In genomic region chr12:131893605-131894312, GRCh38 we compare ENCODE assay signal across 8 cellular contexts. TPM values are rescaled to one million over a fixed set of nuclear protein-coding genes. Genes with fewer than 3 reads are reported as not detected.
A peak's percentile ranks its signal among the peaks of the same experiment; 100 is the strongest.
DNase-seq lines count a peak whose midpoint lies in the region; ATAC-seq and TF ChIP-seq lines count a peak whose summit lies in the region.

No MANE protein-coding gene starts in this region.

- no peaks in the 10 kb centered on the region for H3K9me3 Mint-ChIP-seq in CD8-positive, alpha-beta T cell
- H3K9me3 Mint-ChIP-seq in IgD-negative memory B cell = no peaks in the 10 kb centered on the region
- no peaks in the 10 kb centered on the region for H3K9me3 Mint-ChIP-seq in progenitor cell of endocrine pancreas (ENCODE audit: low read depth)

- H3K27ac Mint-ChIP-seq in CD8-positive, alpha-beta T cell = peak overlapping the region; percentile 18
- peak overlapping the region; percentile 13 to 27 (median 21) for H3K27ac Mint-ChIP-seq in IgD-negative memory B cell
- H3K27ac Mint-ChIP-seq in progenitor cell of endocrine pancreas = no peak overlapping the region

- no peak overlapping the region for H3K27ac ChIP-seq in CD8-positive, alpha-beta T cell (ENCODE audit: low read depth, low read length)
- peak overlapping the region in 47 of 59 donors; percentile 15 to 98 (median 69) for H3K27ac ChIP-seq in dorsolateral prefrontal cortex

- H3K4me3 Mint-ChIP-seq in CD8-positive, alpha-beta T cell = peak overlapping the region; percentile 71
- H3K4me3 Mint-ChIP-seq in IgD-negative memory B cell (peak overlapping the region; percentile 27 to 79 (median 50)), progenitor cell of endocrine pancreas (ENCODE audit: low read depth) (peak overlapping the region; percentile 35)

- intact Hi-C loops in CD8-positive, alpha-beta T cell (cut with DNase I, micrococcal nuclease) = loop anchor here (1.0 to 5.0 kb wide), 3 partner anchors 36 to 299 kb away; partner anchors contain the start of genes EP400 (in 2 of the 2) and PUS1 (in 2 of the 2)
- intact Hi-C loops in dorsolateral prefrontal cortex (cut with DNase I) = loop anchor here in 1 of 2 donors (10.0 kb wide), 1 partner anchor 601 kb away; the partner anchor contains the start of gene FBRSL1

- no peak for DNase-seq in CD8-positive, alpha-beta T cell
- DNase-seq in dorsolateral prefrontal cortex (peak in 1 of 10 donors; percentile 41), progenitor cell of endocrine pancreas (ENCODE audit: low spot score, unreplicated experiment) (no peak), HPDE6-E6E7 (ENCODE audit: extremely low spot score) (no peak), NOMO-1 treated with dmso at 0.1 percent for 144 hours (lab: John Stamatoyannopoulos, UW; ENCODE audit: unreplicated experiment) (no peak), GDM1 (lab: John Stamatoyannopoulos, UW) (no peak)

- no peak for TF ChIP-seq CTCF in CD8-positive, alpha-beta T cell (IDR thresholded peaks at IDR 0.05)
- TF ChIP-seq CTCF in dorsolateral prefrontal cortex (IDR thresholded peaks at IDR 0.05 in 54 of 56, conservative IDR thresholded peaks at IDR 0.05 in 2 of 56; ENCODE audit: low read depth in 1 of 56, partially characterized antibody in 56 of 56) (no peak), progenitor cell of endocrine pancreas (IDR thresholded peaks at IDR 0.05; ENCODE audit: unreplicated experiment) (no peak)

- H3K9me3 ChIP-seq in CD8-positive, alpha-beta T cell (ENCODE audit: low read length) = no peaks in the 10 kb centered on the region

- H3K27me3 ChIP-seq in CD8-positive, alpha-beta T cell (ENCODE audit: insufficient read depth, low read length) = no peaks in the 10 kb centered on the region
- no peaks in the 10 kb centered on the region for H3K27me3 ChIP-seq in dorsolateral prefrontal cortex

- CTCF ChIA-PET in CD8-positive, alpha-beta T cell (lab: Charles Lee) = interaction anchor here (1.3 kb wide), 1 partner anchor 11 kb away, joined by 3 read pairs; no protein-coding TSS in a partner anchor

- H3K36me3 ChIP-seq in CD8-positive, alpha-beta T cell (ENCODE audit: insufficient read depth, low read length) = no peaks in the 10 kb centered on the region

- H3K36me3 Mint-ChIP-seq in CD8-positive, alpha-beta T cell = no peaks in the 10 kb centered on the region
- peaks cover 2% of the 10 kb centered on the region for H3K36me3 Mint-ChIP-seq in IgD-negative memory B cell
- peaks cover 2% of the 10 kb centered on the region for H3K36me3 Mint-ChIP-seq in progenitor cell of endocrine pancreas (ENCODE audit: insufficient read depth)

- ATAC-seq in CD8-positive, alpha-beta T cell = no peak
- no peak for ATAC-seq in HG02571 (IDR thresholded peaks at IDR 0.05; ENCODE audit: unreplicated experiment)

- peaks cover 16% of the 10 kb centered on the region for H3K4me1 ChIP-seq in CD8-positive, alpha-beta T cell (ENCODE audit: insufficient read depth, low read length)

- no peak overlapping the region for H3K4me3 ChIP-seq in CD8-positive, alpha-beta T cell (ENCODE audit: low read depth, low read length)
- peak overlapping the region in 57 of 59 donors; percentile 33 to 92 (median 71) for H3K4me3 ChIP-seq in dorsolateral prefrontal cortex

- POLR2A ChIA-PET in CD8-positive, alpha-beta T cell (lab: Charles Lee) = no interaction called here

- H3K4me1 Mint-ChIP-seq in CD8-positive, alpha-beta T cell (ENCODE audit: low read depth) = peaks cover 18% of the 10 kb centered on the region
- H3K4me1 Mint-ChIP-seq in IgD-negative memory B cell (peaks cover 4 to 7% (median 5%) of the 10 kb centered on the region in 3 donors), progenitor cell of endocrine pancreas (ENCODE audit: low read depth) (peaks cover 18% of the 10 kb centered on the region)

- no peaks in the 10 kb centered on the region for H3K27me3 Mint-ChIP-seq in CD8-positive, alpha-beta T cell (ENCODE audit: low read depth)
- H3K27me3 Mint-ChIP-seq in IgD-negative memory B cell = no peaks in the 10 kb centered on the region
- H3K27me3 Mint-ChIP-seq in progenitor cell of endocrine pancreas = peaks cover 6% of the 10 kb centered on the region

RNA-seq across cellular contexts. Expression of gene ULK1, which starts 0.7 kb away (rescaled TPM):
- 10 to 100 TPM; 76.6 to 79.9 TPM for total RNA-seq in CD8-positive, alpha-beta T cell
- 1.6 TPM for polyA plus RNA-seq in IgD-negative memory B cell
- total RNA-seq in dorsolateral prefrontal cortex = 100 to 1,000 TPM in 53 of 120 experiments, 10 to 100 TPM in 67; 43.7 to 169 (median 98.4) TPM
- total RNA-seq in progenitor cell of endocrine pancreas = 111 and 122 TPM in 2 replicates

RNA-seq across cellular contexts. Expression of gene PUS1, which starts 35.3 kb away (rescaled TPM):
- 10 to 100 TPM; 17.5 to 17.9 TPM for total RNA-seq in CD8-positive, alpha-beta T cell
- polyA plus RNA-seq in IgD-negative memory B cell = 45.5 TPM
- total RNA-seq in dorsolateral prefrontal cortex (10 to 100 TPM; 14.3 to 37.0 (median 24.2) TPM), progenitor cell of endocrine pancreas (38.5 and 40.4 TPM in 2 replicates)

RNA-seq across cellular contexts. Expression of gene EP400, which starts 56.0 kb away (rescaled TPM):
- total RNA-seq in CD8-positive, alpha-beta T cell = 10 to 100 TPM; 53.1 to 53.9 TPM
- 11.1 TPM for polyA plus RNA-seq in IgD-negative memory B cell
- total RNA-seq in dorsolateral prefrontal cortex (10 to 100 TPM; 52.1 to 79.5 (median 64.6) TPM), progenitor cell of endocrine pancreas (63.0 and 66.6 TPM in 2 replicates)
